ENCODE assay signal across 37 cellular contexts in the genomic region with DNA sequence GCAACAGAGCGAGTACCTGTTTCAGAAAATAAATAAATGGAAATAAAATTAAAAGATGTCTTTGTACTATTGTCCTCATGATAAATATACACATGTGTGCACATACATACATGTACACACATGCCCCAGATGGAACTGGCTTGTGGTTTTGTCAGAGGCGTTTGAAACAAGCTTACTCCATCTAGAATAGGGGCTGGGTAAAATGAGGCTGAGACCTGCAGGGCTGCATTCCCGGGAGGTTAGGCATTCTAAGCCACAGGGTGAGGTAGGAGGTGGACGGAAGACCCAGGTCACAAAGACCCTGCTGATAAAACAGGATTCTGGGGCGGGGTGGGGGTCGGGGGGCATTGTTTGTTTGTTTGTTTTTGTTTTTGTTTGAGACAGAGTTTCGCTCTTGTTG.
"Had no signal": no experiment of that assay in that cellular context is flagged by ENCODE, and none has a peak within 500 bp of the region (broad histone marks: within the 10 kb centered on the region; RNA-seq: fewer than 3 reads in every experiment).

No MANE protein-coding gene starts in this region.

- DNase-seq: activated CD4-positive, alpha-beta memory T cell treated with anti-CD3 and anti-CD28 coated beads for 36 hours; activated CD4-positive, alpha-beta T cell treated with anti-CD3 and anti-CD28 coated beads, Interleukin-2, amount 10 ng/mL, durations not matched to agents 24 days and 14 days; activated CD8-positive, alpha-beta memory T cell treated with anti-CD3 and anti-CD28 coated beads, Interleukin-2, amount 50 U/mL, for 4 hours; activated effector memory CD4-positive, alpha-beta T cell treated with anti-CD3 and anti-CD28 coated beads, Interleukin-2, amount 50 U/mL, for 16 hours; activated naive CD4-positive, alpha-beta T cell treated with anti-CD3 and anti-CD28 coated beads for 36 hours; activated naive CD8-positive, alpha-beta T cell treated with anti-CD3 and anti-CD28 coated beads for 36 hours; activated T-cell treated with anti-CD3 and anti-CD28 coated beads, Interleukin-2, amount 50 U/mL, for 1 hour; adrenal gland; aorta; body of pancreas; dorsolateral prefrontal cortex; effector memory CD4-positive, alpha-beta T cell; kidney; left colon; midbrain; nucleus accumbens; pancreas; retina; stimulated activated CD4-positive, alpha-beta T cell treated with anti-CD3 and anti-CD28 coated beads, Interleukin-4, amount 100 ng/mL, for 24 hours; T-helper 9 cell; upper lobe of left lung had no signal

- H3K27me3 ChIP-seq: adrenal gland, body of pancreas, dorsolateral prefrontal cortex, gastroesophageal sphincter, hepatocyte, pancreas, upper lobe of left lung, vagina had no signal

- H3K27ac Mint-ChIP-seq: activated CD4-positive, alpha-beta memory T cell treated with anti-CD3 and anti-CD28 coated beads for 36 hours; activated CD4-positive, alpha-beta T cell treated with anti-CD3 and anti-CD28 coated beads, Interleukin-2, amount 10 ng/mL, durations not matched to agents 24 days and 14 days; activated naive CD4-positive, alpha-beta T cell treated with anti-CD3 and anti-CD28 coated beads for 36 hours; activated naive CD8-positive, alpha-beta T cell treated with anti-CD3 and anti-CD28 coated beads for 36 hours; activated T-helper 1 cell treated with anti-CD3 and anti-CD28 coated beads, Interleukin-12 subunit alpha, Interleukin-12 subunit beta, Interleukin-2, Interleukin-4 antibody, amounts not matched to agents 30 ng/mL and 10 ng/mL and 1 ng/mL, durations not matched to agents 14 hours and 24 hours and 36 hours; stimulated activated effector memory CD8-positive, alpha-beta T cell treated with anti-CD3 and anti-CD28 coated beads, Interleukin-12 subunit alpha, Interleukin-12 subunit beta, amount 100 ng/mL, for 72 hours; stimulated activated naive CD8-positive, alpha-beta T cell treated with anti-CD3 and anti-CD28 coated beads, Interleukin-15, Interleukin-2, amounts not matched to agents 100 ng/mL and 50 ng/mL, for 24 hours; T-helper 1 cell treated with Interleukin-12 subunit alpha and Interleukin-12 subunit beta and Interleukin-4 antibody, amounts not matched to agents 30 μg/mL and 1 μg/mL, for 36 hours had no signal

- ATAC-seq: body of pancreas; gastroesophageal sphincter; left colon; naive thymus-derived CD8-positive, alpha-beta T cell; pancreas; sciatic nerve; stimulated activated effector memory CD8-positive, alpha-beta T cell treated with anti-CD3 and anti-CD28 coated beads, Interleukin-12 subunit alpha, Interleukin-12 subunit beta, amount 100 ng/mL, for 72 hours had no signal

- H3K4me3 Mint-ChIP-seq: activated CD4-positive, alpha-beta memory T cell treated with anti-CD3 and anti-CD28 coated beads for 36 hours; activated CD4-positive, alpha-beta T cell treated with anti-CD3 and anti-CD28 coated beads, Interleukin-2, amount 10 ng/mL, durations not matched to agents 24 days and 14 days; activated naive CD4-positive, alpha-beta T cell treated with anti-CD3 and anti-CD28 coated beads for 36 hours; activated naive CD8-positive, alpha-beta T cell treated with anti-CD3 and anti-CD28 coated beads for 36 hours; activated T-helper 1 cell treated with anti-CD3 and anti-CD28 coated beads, Interleukin-12 subunit alpha, Interleukin-12 subunit beta, Interleukin-2, Interleukin-4 antibody, amounts not matched to agents 30 ng/mL and 10 ng/mL and 1 ng/mL, durations not matched to agents 14 hours and 24 hours and 36 hours; naive thymus-derived CD8-positive, alpha-beta T cell; neural crest cell; stimulated activated effector memory CD8-positive, alpha-beta T cell treated with anti-CD3 and anti-CD28 coated beads, Interleukin-12 subunit alpha, Interleukin-12 subunit beta, amount 100 ng/mL, for 72 hours; stimulated activated naive CD8-positive, alpha-beta T cell treated with anti-CD3 and anti-CD28 coated beads, Interleukin-15, Interleukin-2, amounts not matched to agents 100 ng/mL and 50 ng/mL, for 24 hours; T-helper 1 cell treated with Interleukin-12 subunit alpha and Interleukin-12 subunit beta and Interleukin-4 antibody, amounts not matched to agents 30 μg/mL and 1 μg/mL, for 36 hours had no signal

- H3K36me3 ChIP-seq: adrenal gland, cardiac muscle cell, gastroesophageal sphincter, pancreas, prostate gland, thoracic aorta, upper lobe of left lung, vagina had no signal

- H3K27ac ChIP-seq: adrenal gland, body of pancreas, cardiac muscle cell, coronary artery, dorsolateral prefrontal cortex, gastroesophageal sphincter, hepatocyte, pancreas, prostate gland, thoracic aorta, upper lobe of left lung, vagina, VCaP had no signal

- H3K4me3 ChIP-seq: adrenal gland, body of pancreas, cardiac muscle cell, coronary artery, dorsolateral prefrontal cortex, gastroesophageal sphincter, hepatocyte, pancreas, prostate gland, skin epidermis, thoracic aorta, upper lobe of left lung, vagina had no signal

- H3K9me3 Mint-ChIP-seq: activated CD4-positive, alpha-beta memory T cell treated with anti-CD3 and anti-CD28 coated beads for 36 hours; activated CD4-positive, alpha-beta T cell treated with anti-CD3 and anti-CD28 coated beads, Interleukin-2, amount 10 ng/mL, durations not matched to agents 24 days and 14 days; activated naive CD4-positive, alpha-beta T cell treated with anti-CD3 and anti-CD28 coated beads for 36 hours; activated naive CD8-positive, alpha-beta T cell treated with anti-CD3 and anti-CD28 coated beads for 36 hours; activated T-helper 1 cell treated with anti-CD3 and anti-CD28 coated beads, Interleukin-12 subunit alpha, Interleukin-12 subunit beta, Interleukin-2, Interleukin-4 antibody, amounts not matched to agents 30 ng/mL and 10 ng/mL and 1 ng/mL, durations not matched to agents 14 hours and 24 hours and 36 hours; neural crest cell; stimulated activated effector memory CD8-positive, alpha-beta T cell treated with anti-CD3 and anti-CD28 coated beads, Interleukin-12 subunit alpha, Interleukin-12 subunit beta, amount 100 ng/mL, for 72 hours; stimulated activated naive CD8-positive, alpha-beta T cell treated with anti-CD3 and anti-CD28 coated beads, Interleukin-15, Interleukin-2, amounts not matched to agents 100 ng/mL and 50 ng/mL, for 24 hours; T-helper 1 cell treated with Interleukin-12 subunit alpha and Interleukin-12 subunit beta and Interleukin-4 antibody, amounts not matched to agents 30 μg/mL and 1 μg/mL, for 36 hours had no signal

- H3K9me3 ChIP-seq: adrenal gland, body of pancreas, pancreas, prostate gland, thoracic aorta, upper lobe of left lung, vagina had no signal

- H3K36me3 Mint-ChIP-seq: activated CD4-positive, alpha-beta memory T cell treated with anti-CD3 and anti-CD28 coated beads for 36 hours; activated naive CD8-positive, alpha-beta T cell treated with anti-CD3 and anti-CD28 coated beads for 36 hours; stimulated activated effector memory CD8-positive, alpha-beta T cell treated with anti-CD3 and anti-CD28 coated beads, Interleukin-12 subunit alpha, Interleukin-12 subunit beta, amount 100 ng/mL, for 72 hours had no signal

- H3K4me1 ChIP-seq: prostate gland had no signal
